In the genomic region with DNA sequence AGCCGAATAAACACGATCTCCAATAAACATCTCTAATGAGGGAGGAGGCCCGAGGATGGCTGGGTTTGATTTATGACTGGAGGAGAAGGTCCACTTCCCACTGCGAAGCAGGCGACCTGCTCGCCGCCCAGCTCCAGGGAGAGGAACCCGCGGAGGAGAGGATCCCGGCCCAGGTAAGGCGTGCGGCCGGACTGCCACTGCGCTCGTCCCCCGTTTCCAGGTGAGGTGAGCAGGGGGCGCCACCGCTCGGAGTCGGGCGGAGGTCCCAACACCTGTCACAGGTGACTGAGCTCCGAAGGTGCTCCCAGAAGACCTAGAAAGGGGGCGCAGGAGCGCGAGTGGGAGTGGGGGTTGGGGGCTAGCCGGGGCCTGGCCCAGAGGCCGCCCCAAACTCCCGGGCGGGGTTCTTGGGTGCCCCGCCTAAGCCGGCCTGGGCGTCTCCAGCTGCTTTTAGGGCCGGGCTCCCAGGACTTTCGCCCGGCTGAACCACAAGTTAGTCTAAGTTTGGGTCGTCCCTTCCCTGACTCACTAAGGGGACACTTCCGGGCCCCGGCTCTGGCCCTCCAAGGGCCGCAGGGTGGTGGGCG, we compare ENCODE assay signal across 11 cellular contexts. TPM values are rescaled to one million over a fixed set of nuclear protein-coding genes. Genes with fewer than 3 reads are reported as not detected.
DNase-seq lines count a peak whose midpoint lies in the region; ATAC-seq, FAIRE-seq and TF ChIP-seq lines count a peak whose summit lies in the region.
"Had no signal": no experiment of that assay in that cellular context is flagged by ENCODE, and none has a peak within 500 bp of the region (broad histone marks: within the 10 kb centered on the region; RNA-seq: fewer than 3 reads in every experiment).

No MANE protein-coding gene starts in this region.

- H3K4me2 ChIP-seq in keratinocyte (ENCODE audit: control insufficient read depth, extremely low read depth, insufficient read depth, low read depth, low read length) (peak overlapping the region; percentile 67), PC-9 (no peak overlapping the region)

- no peaks in the 10 kb centered on the region for H3K36me3 Mint-ChIP-seq in MCF 10A (ENCODE audit: insufficient read depth, unreplicated experiment)
- H3K36me3 Mint-ChIP-seq in activated CD4-positive, alpha-beta memory T cell treated with anti-CD3 and anti-CD28 coated beads, Interleukin-2, amount 10 ng/mL, durations not matched to agents 7 days and 5 days (ENCODE audit: low read depth): peaks cover 5% of the 10 kb centered on the region

- H3K27me3 ChIP-seq in breast epithelium (peaks cover 28 to 100% of the 10 kb centered on the region in 2 donors), keratinocyte (ENCODE audit: control insufficient read depth, extremely low read depth, insufficient read depth, low read length) (peaks cover 100% of the 10 kb centered on the region), thoracic aorta (replicated peaks; ENCODE audit: insufficient read depth) (peaks cover 43% of the 10 kb centered on the region), PC-9 (ENCODE audit: insufficient read depth, low read depth) (no peaks in the 10 kb centered on the region)

- no peak overlapping the region for H3K4me3 Mint-ChIP-seq in MCF 10A (ENCODE audit: unreplicated experiment)
- peak overlapping the region; percentile 1 for H3K4me3 Mint-ChIP-seq in activated CD4-positive, alpha-beta memory T cell treated with anti-CD3 and anti-CD28 coated beads, Interleukin-2, amount 10 ng/mL, durations not matched to agents 7 days and 5 days

- dilution Hi-C loops in keratinocyte (cut with MboI; ENCODE audit: extremely low pct_ligation_motif_present, low sequenced_read_pairs): no loop called here

- intact Hi-C loops in breast epithelium (cut with DNase I; ENCODE audit: low total_unique reads): no loop called here
- intact Hi-C loops in MCF 10A (cut with micrococcal nuclease): no loop called here
- intact Hi-C loops in PC-9 (cut with micrococcal nuclease; ENCODE audit: unreplicated experiment): no loop called here

- no peak for TF ChIP-seq POLR2A in breast epithelium (IDR thresholded peaks at IDR 0.05)

- no peak for DNase-seq in breast epithelium (ENCODE audit: low spot score in 2 of 2)
- no peak for DNase-seq in MCF 10A (ENCODE audit: unreplicated experiment)
- DNase-seq in activated CD4-positive, alpha-beta memory T cell treated with anti-CD3 and anti-CD28 coated beads, Interleukin-2, amount 10 ng/mL, durations not matched to agents 7 days and 5 days: no peak
- DNase-seq in keratinocyte (ENCODE audit: low read depth, low spot score): no peak
- no peak for DNase-seq in thoracic aorta (ENCODE audit: low spot score)
- no peak for DNase-seq in ureter (ENCODE audit: low spot score)
- no peak for DNase-seq in PC-9
- DNase-seq: NCI-H1092 treated with DMSO at 0.1 percent for 48 hours had no signal

- peaks cover 6% of the 10 kb centered on the region for H4K20me1 ChIP-seq in keratinocyte (ENCODE audit: control insufficient read depth, extremely low read depth, insufficient read depth, low read length)
- no peaks in the 10 kb centered on the region for H4K20me1 ChIP-seq in PC-9 (ENCODE audit: insufficient read depth)

- H3K9me2 ChIP-seq in PC-9 (ENCODE audit: insufficient read depth): no peaks in the 10 kb centered on the region

- H3K4me1 ChIP-seq in breast epithelium: peaks cover 19 to 31% of the 10 kb centered on the region in 2 donors
- peaks cover 30% of the 10 kb centered on the region for H3K4me1 ChIP-seq in keratinocyte (ENCODE audit: control insufficient read depth, extremely low read depth, insufficient read depth, low read length)
- peaks cover 55 to 69% of the 10 kb centered on the region in 2 donors for H3K4me1 ChIP-seq in thoracic aorta (ENCODE audit: control insufficient read depth in 1 of 2, low read depth in 2 of 2)
- peaks cover 16% of the 10 kb centered on the region for H3K4me1 ChIP-seq in PC-9 (replicated peaks; ENCODE audit: insufficient read depth)

- H3K9me3 ChIP-seq in breast epithelium (no peaks in the 10 kb centered on the region), keratinocyte (ENCODE audit: control insufficient read depth, low read depth, low read length) (no peaks in the 10 kb centered on the region), thoracic aorta (no peaks in the 10 kb centered on the region), PC-9 (ENCODE audit: insufficient read depth, low read depth) (no peaks in the 10 kb centered on the region)

- H3K9ac ChIP-seq in keratinocyte (ENCODE audit: control insufficient read depth, extremely low read depth, insufficient read depth, low read length): no peak overlapping the region

- H3K36me3 ChIP-seq in breast epithelium: no peaks in the 10 kb centered on the region
- no peaks in the 10 kb centered on the region for H3K36me3 ChIP-seq in keratinocyte (ENCODE audit: control insufficient read depth in 2 of 2, extremely low read depth in 1 of 2, insufficient read depth in 2 of 2, low read length in 2 of 2)
- no peaks in the 10 kb centered on the region for H3K36me3 ChIP-seq in thoracic aorta
- H3K36me3 ChIP-seq in PC-9 (ENCODE audit: low read depth): no peaks in the 10 kb centered on the region

- no peak overlapping the region for H3K27ac Mint-ChIP-seq in MCF 10A (ENCODE audit: low read depth, unreplicated experiment)
- H3K27ac Mint-ChIP-seq in activated CD4-positive, alpha-beta memory T cell treated with anti-CD3 and anti-CD28 coated beads, Interleukin-2, amount 10 ng/mL, durations not matched to agents 7 days and 5 days: no peak overlapping the region

- peak overlapping the region in 2 of 3 donors; percentile 33 to 55 for H3K4me3 ChIP-seq in breast epithelium
- peak overlapping the region; percentile 3 to 39 (median 29) for H3K4me3 ChIP-seq in keratinocyte (ENCODE audit: control insufficient read depth in 2 of 3, extremely low read depth in 1 of 3, insufficient read depth in 2 of 3, low read depth in 1 of 3, low read length in 3 of 3)
- peak overlapping the region; percentile 58 for H3K4me3 ChIP-seq in thoracic aorta
- H3K4me3 ChIP-seq in PC-9: no peak overlapping the region

- POLR2A ChIA-PET in MCF 10A (lab: Yijun Ruan, JAX) (no interaction called here), PC-9 (lab: Charles Lee; ENCODE audit: unreplicated experiment) (no interaction called here)
- POLR2A ChIA-PET in activated CD4-positive, alpha-beta memory T cell treated with anti-CD3 and anti-CD28 coated beads, Interleukin-2, amount 10 ng/mL, durations not matched to agents 7 days and 5 days (lab: Charles Lee): interaction anchor here (1.3 kb wide), 1 partner anchor 9 kb away, joined by 5 read pairs; no protein-coding TSS in a partner anchor

- H3K27ac ChIP-seq in breast epithelium: no peak overlapping the region
- H3K27ac ChIP-seq in keratinocyte (ENCODE audit: control insufficient read depth, insufficient read depth, low read length): no peak overlapping the region
- no peak overlapping the region for H3K27ac ChIP-seq in thoracic aorta
- no peak overlapping the region for H3K27ac ChIP-seq in PC-9

- no peaks in the 10 kb centered on the region for H3K9me1 ChIP-seq in keratinocyte (ENCODE audit: control insufficient read depth, extremely low read depth, insufficient read depth, low read length)

- CTCF ChIA-PET in MCF 10A (lab: Yijun Ruan, JAX): no interaction called here
- CTCF ChIA-PET in activated CD4-positive, alpha-beta memory T cell treated with anti-CD3 and anti-CD28 coated beads, Interleukin-2, amount 10 ng/mL, durations not matched to agents 7 days and 5 days (lab: Charles Lee): no interaction called here
- CTCF ChIA-PET in PC-9 (lab: Charles Lee): no interaction called here

- TF ChIP-seq CTCF in breast epithelium (IDR thresholded peaks at IDR 0.05) (no peak), MCF 10A (IDR thresholded peaks at IDR 0.05; ENCODE audit: unreplicated experiment) (no peak), keratinocyte (optimal IDR thresholded peaks at IDR 0.05 in 1 of 3, IDR thresholded peaks at IDR 0.05 in 1 of 3, conservative IDR thresholded peaks at IDR 0.05 in 1 of 3; ENCODE audit: extremely low read depth in 1 of 3, insufficient read depth in 2 of 3, low read length in 3 of 3) (no peak), thoracic aorta (IDR thresholded peaks at IDR 0.05) (no peak), PC-9 (conservative IDR thresholded peaks at IDR 0.05) (no peak)

- peaks cover 9% of the 10 kb centered on the region; the same call in 1 of the 2 replicates for H3F3A ChIP-seq in PC-9 (ENCODE audit: insufficient read depth, low read depth)

- no peak overlapping the region for H2AFZ ChIP-seq in keratinocyte (ENCODE audit: control insufficient read depth, low read length)
- no peak overlapping the region for H2AFZ ChIP-seq in PC-9

- H3K4me1 Mint-ChIP-seq in MCF 10A (ENCODE audit: insufficient read depth, unreplicated experiment): no peaks in the 10 kb centered on the region
- H3K4me1 Mint-ChIP-seq in activated CD4-positive, alpha-beta memory T cell treated with anti-CD3 and anti-CD28 coated beads, Interleukin-2, amount 10 ng/mL, durations not matched to agents 7 days and 5 days: peaks cover 30% of the 10 kb centered on the region

- no peaks in the 10 kb centered on the region for H3K79me2 ChIP-seq in keratinocyte (ENCODE audit: control insufficient read depth, insufficient read depth, low read length)
- H3K79me2 ChIP-seq in PC-9 (ENCODE audit: low read depth): no peaks in the 10 kb centered on the region

- H3K9me3 Mint-ChIP-seq in MCF 10A (ENCODE audit: unreplicated experiment): no peaks in the 10 kb centered on the region
- no peaks in the 10 kb centered on the region for H3K9me3 Mint-ChIP-seq in activated CD4-positive, alpha-beta memory T cell treated with anti-CD3 and anti-CD28 coated beads, Interleukin-2, amount 10 ng/mL, durations not matched to agents 7 days and 5 days

- peaks cover 13% of the 10 kb centered on the region for H3K27me3 Mint-ChIP-seq in MCF 10A (ENCODE audit: insufficient read depth, unreplicated experiment)
- H3K27me3 Mint-ChIP-seq in activated CD4-positive, alpha-beta memory T cell treated with anti-CD3 and anti-CD28 coated beads, Interleukin-2, amount 10 ng/mL, durations not matched to agents 7 days and 5 days: peaks cover 76% of the 10 kb centered on the region

- FAIRE-seq in keratinocyte (lab: Jason Lieb, UNC): no peak

- no TSS peak for BruUV-seq in MCF 10A (replicated peaks; lab: Mats Ljungman, UMichigan)
- no TSS peak for BruUV-seq in PC-9 (replicated peaks; lab: Mats Ljungman, UMichigan)

- no peak for ATAC-seq in thoracic aorta (ENCODE audit: insufficient number of reproducible peaks, low FRiP score, low read depth)
- no peak for ATAC-seq in GM18909 (IDR thresholded peaks at IDR 0.05; ENCODE audit: poor library complexity, unreplicated experiment)

RNA-seq across cellular contexts. Expression of gene PAX6, which starts 5.4 kb away (rescaled TPM):
- under 1 TPM in 1 of 3 donors, not detected in 2; 0.88 TPM for total RNA-seq in breast epithelium
- not detected in 2 replicates for total RNA-seq in MCF 10A (2022)
- total RNA-seq in activated CD4-positive, alpha-beta memory T cell treated with anti-CD3 and anti-CD28 coated beads, Interleukin-2, amount 10 ng/mL, durations not matched to agents 7 days and 5 days: not detected
- 0.12 to 0.15 TPM in 2 of 3 replicates, not detected in the other for polyA plus RNA-seq in keratinocyte
- polyA plus RNA-seq in keratinocyte (2011; ENCODE audit: low read depth): not detected
- not detected in 2 replicates for polyA plus RNA-seq in keratinocyte (2011; cell fraction: cytosol; rRNA removed)
- polyA plus RNA-seq in keratinocyte (2011; cell fraction: nucleus; rRNA removed): 0.15 and 0.23 TPM in 2 replicates
- not detected in 2 replicates for polyA plus RNA-seq in keratinocyte (2012; ENCODE audit: low replicate concordance)
- polyA minus RNA-seq in keratinocyte: not detected in 3 replicates
- not detected for polyA minus RNA-seq in keratinocyte (2011; cell fraction: cytosol; rRNA and poly(A)+ RNA removed)
- polyA minus RNA-seq in keratinocyte (2011; cell fraction: nucleus; rRNA and poly(A)+ RNA removed): not detected in 2 replicates
- under 1 TPM in 1 of 2 donors, not detected in 1; 0.68 TPM for total RNA-seq in thoracic aorta
- total RNA-seq in ureter: not detected
- 19.8 and 29.0 TPM in 2 replicates for total RNA-seq in PC-9 (2021)
- total RNA-seq: activated CD8-positive, alpha-beta memory T cell treated with anti-CD3 and anti-CD28 coated beads for 36 hours; fibroblast of villous mesenchyme had no signal

Comparison
In these comparisons a context has a peak if more than half of its experiments do, and no peak if none do; other contexts are left out.
1. RNA of gene PAX6, which starts 5.4 kb away (total RNA-seq): 19.8 to 29.0 TPM in PC-9; 0.68 TPM in thoracic aorta, not detected in activated CD4-positive, alpha-beta memory T cell treated with anti-CD3 and anti-CD28 coated beads, Interleukin-2, amount 10 ng/mL, durations not matched to agents 7 days and 5 days, 0.88 TPM in breast epithelium, not detected in MCF 10A and not detected in ureter (single experiment); every median in the first group is over 10 times any median in the second.